10 cellular contexts compared by ENCODE assay signal in the genomic region with DNA sequence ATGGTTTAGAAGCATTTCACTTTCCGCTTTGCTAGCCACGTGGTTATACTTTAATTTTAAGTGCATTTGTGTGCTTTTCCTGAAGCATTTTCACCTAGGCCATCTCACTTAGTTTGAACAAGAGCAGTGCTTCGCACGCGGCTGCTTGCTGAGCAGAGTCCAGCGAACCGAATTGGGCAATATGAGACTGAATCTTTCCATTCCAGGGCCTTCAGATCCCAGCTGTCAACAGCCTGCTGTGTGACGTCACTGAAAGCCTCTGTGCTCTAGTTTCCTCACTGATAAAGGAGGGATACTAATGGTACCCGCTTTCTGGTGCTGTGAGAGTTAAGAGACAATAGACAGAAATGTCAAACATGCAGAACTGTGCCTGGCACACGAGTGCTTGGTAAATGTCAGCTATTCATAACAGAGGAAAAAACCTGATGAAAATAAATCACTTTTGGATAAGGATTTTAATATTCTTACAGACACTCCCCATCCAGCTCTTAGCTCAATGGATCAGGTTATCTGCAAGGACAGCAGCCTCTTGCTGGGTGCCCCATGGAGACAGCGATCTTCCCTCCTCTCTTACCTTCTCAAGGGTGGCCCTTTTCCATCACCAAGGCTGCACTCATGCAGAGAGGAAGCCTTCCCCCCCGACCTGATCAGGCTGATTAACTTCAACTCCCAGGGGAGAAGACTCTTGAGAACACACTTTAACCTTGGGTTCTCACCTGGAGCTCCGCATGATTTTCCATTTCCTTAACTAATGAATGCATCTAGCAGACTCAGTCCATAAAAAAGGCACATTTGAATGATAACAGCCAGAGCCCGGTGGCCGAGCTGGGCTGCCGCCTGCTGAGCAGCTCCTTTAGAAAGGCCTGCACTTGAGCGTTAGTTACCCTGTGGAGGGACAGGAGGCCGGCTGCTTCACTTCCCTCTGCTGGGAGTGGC. TPM values are rescaled to one million over a fixed set of nuclear protein-coding genes. Genes with fewer than 3 reads are reported as not detected.
DNase-seq lines count a peak whose midpoint lies in the region; ATAC-seq and TF ChIP-seq lines count a peak whose summit lies in the region.
"Had no signal": no experiment of that assay in that cellular context is flagged by ENCODE, and none has a peak within 500 bp of the region (broad histone marks: within the 10 kb centered on the region; RNA-seq: fewer than 3 reads in every experiment).

No MANE protein-coding gene starts in this region.

- H3K27me3 Mint-ChIP-seq in CD4-positive, alpha-beta T cell, result peaks cover 3% of the 10 kb centered on the region
- H3K27me3 Mint-ChIP-seq in GM23338 (ENCODE audit: insufficient read depth, low read depth, poor library complexity), result peaks cover 31% of the 10 kb centered on the region
- H3K27me3 Mint-ChIP-seq in WTC11 (ENCODE audit: low read depth), result no peaks in the 10 kb centered on the region

- H3K36me3 ChIP-seq in GM23338 (ENCODE audit: insufficient read depth) (no peaks in the 10 kb centered on the region), iPS DF 6.9 (ENCODE audit: control insufficient read depth, insufficient read depth, low read length) (0 out of 2 replicates have a peak, but pooled peaks cover 3% of the 10 kb centered on the region)
- H3K36me3 ChIP-seq: esophagus squamous epithelium had no signal

- no peaks in the 10 kb centered on the region for H3K9me3 ChIP-seq in CD4-positive, alpha-beta T cell (ENCODE audit: control insufficient read depth, low read length)
- H3K9me3 ChIP-seq in iPS DF 6.9 (ENCODE audit: control insufficient read depth, insufficient read depth, low read length), result no peaks in the 10 kb centered on the region
- H3K9me3 ChIP-seq: esophagus squamous epithelium had no signal

- no CpG with 5 or more reads among the region's 18 CpGs for WGBS in iPS DF 6.9 (ENCODE audit: insufficient coverage, insufficient read length)

- peaks cover 64% of the 10 kb centered on the region for H3K4me1 Mint-ChIP-seq in CD4-positive, alpha-beta T cell (ENCODE audit: low read depth)
- H3K4me1 Mint-ChIP-seq in GM23338 (peaks cover 54% of the 10 kb centered on the region), WTC11 (peaks cover 68% of the 10 kb centered on the region)

- CTCF ChIA-PET in CD4-positive, alpha-beta T cell (lab: Charles Lee), result interaction anchor here (2.1 to 3.4 kb wide), 2 partner anchors 11 to 49 kb away, joined by 6 to 23 read pairs; partner anchors contain the start of gene NCAPD3
- CTCF ChIA-PET in WTC11 (lab: Charles Lee), result interaction anchor here (1.3 to 3.6 kb wide), 5 partner anchors 10 to 87 kb away, joined by 4 to 46 read pairs (median 4); partner anchors contain the start of genes ACAD8, GLB1L2, THYN1 and VPS26B

- H3K4me3 ChIP-seq in GM23338 (peak overlapping the region; percentile 90), iPS DF 6.9 (ENCODE audit: low read length) (no peak overlapping the region; the same call in 1 of the 2 replicates)
- H3K4me3 ChIP-seq: esophagus squamous epithelium had no signal

- H3K79me2 ChIP-seq in GM23338 (replicated peaks; ENCODE audit: insufficient read depth), result peaks cover 72% of the 10 kb centered on the region

- no peaks in the 10 kb centered on the region for H3K9me3 Mint-ChIP-seq in CD4-positive, alpha-beta T cell
- H3K9me3 Mint-ChIP-seq in GM23338 (peaks cover 4% of the 10 kb centered on the region; the same call in 1 of the 3 replicates), WTC11 (no peaks in the 10 kb centered on the region)

- H3K4me2 ChIP-seq in GM23338, result peak overlapping the region; percentile 93

- H3F3A ChIP-seq in GM23338 (replicated peaks; ENCODE audit: low read depth), result peaks cover 10% of the 10 kb centered on the region; the same call in 1 of the 2 replicates

- no peak for TF ChIP-seq CTCF in CD4-positive, alpha-beta T cell (IDR thresholded peaks at IDR 0.05)
- TF ChIP-seq CTCF in GM23338 (conservative IDR thresholded peaks at IDR 0.05; ENCODE audit: low read depth in 2 of 2), result no peak
- no peak for TF ChIP-seq CTCF in WTC11 (IDR thresholded peaks at IDR 0.05)

- peak overlapping the region; percentile 16 for H3K4me3 Mint-ChIP-seq in CD4-positive, alpha-beta T cell
- peak overlapping the region; percentile 99 for H3K4me3 Mint-ChIP-seq in GM23338
- H3K4me3 Mint-ChIP-seq in WTC11, result peak overlapping the region; percentile 98

- DNase-seq in CD4-positive, alpha-beta T cell, result no peak
- peak; percentile 91 for DNase-seq in GM23338 (ENCODE audit: low spot score)
- DNase-seq in WTC11 (ENCODE audit: low spot score), result peak; percentile 77
- DNase-seq in iPS DF 6.9 (ENCODE audit: low read depth, low spot score), result no peak
- DNase-seq in T-helper 9 cell, result no peak
- no peak for DNase-seq in activated gamma-delta T cell treated with Interleukin-2 at 50 U/mL for 16 hours
- DNase-seq in stimulated activated CD4-positive, alpha-beta T cell treated with anti-CD3 and anti-CD28 coated beads, Interleukin-12 subunit alpha, Interleukin-12 subunit beta, amount 100 ng/mL, for 4 hours, result no peak
- DNase-seq in NCI-H510A (lab: John Stamatoyannopoulos, UW), result no peak
- DNase-seq: esophagus squamous epithelium, NCI-H1105 treated with DMSO at 0.1 percent for 48 hours had no signal

- no peaks in the 10 kb centered on the region for H4K20me1 ChIP-seq in GM23338 (replicated peaks; ENCODE audit: insufficient read depth)

- H3K27me3 ChIP-seq in CD4-positive, alpha-beta T cell (ENCODE audit: control insufficient read depth, insufficient read depth, low read length), result peaks cover 4% of the 10 kb centered on the region
- H3K27me3 ChIP-seq in GM23338 (ENCODE audit: insufficient read depth) (no peaks in the 10 kb centered on the region), iPS DF 6.9 (ENCODE audit: control insufficient read depth, insufficient read depth, low read length) (no peaks in the 10 kb centered on the region)

- H3K27ac ChIP-seq in CD4-positive, alpha-beta T cell (ENCODE audit: low read depth, low read length), result no peak overlapping the region
- H3K27ac ChIP-seq in GM23338 (ENCODE audit: low read depth), result peak overlapping the region; percentile 71
- H3K27ac ChIP-seq in iPS DF 6.9 (ENCODE audit: low read length), result peak overlapping the region; percentile 80
- H3K27ac ChIP-seq: esophagus squamous epithelium had no signal

- POLR2A ChIA-PET in CD4-positive, alpha-beta T cell (lab: Charles Lee), result interaction anchor here (3.7 to 7.2 kb wide), 2 partner anchors 20 to 48 kb away, joined by 44 to 54 read pairs; partner anchors contain the start of genes ACAD8, NCAPD3, THYN1 and VPS26B
- POLR2A ChIA-PET in WTC11 (lab: Charles Lee), result interaction anchor here (1.3 kb wide), 1 partner anchor 9 kb away, joined by 3 read pairs; no protein-coding TSS in a partner anchor

- no peaks in the 10 kb centered on the region for H3K9me2 ChIP-seq in GM23338 (ENCODE audit: insufficient read depth)

- no peak overlapping the region for H3K27ac Mint-ChIP-seq in CD4-positive, alpha-beta T cell
- H3K27ac Mint-ChIP-seq in GM23338 (peak overlapping the region; percentile 98), WTC11 (peak overlapping the region; percentile 99)

- H3K4me1 ChIP-seq in GM23338 (ENCODE audit: insufficient read depth) (peaks cover 50% of the 10 kb centered on the region), iPS DF 6.9 (ENCODE audit: control insufficient read depth, insufficient read depth, low read length) (peaks cover 9% of the 10 kb centered on the region)

- H3K36me3 Mint-ChIP-seq in CD4-positive, alpha-beta T cell (ENCODE audit: low read depth), result peaks cover 12% of the 10 kb centered on the region
- H3K36me3 Mint-ChIP-seq in GM23338 (ENCODE audit: low read depth), result peaks cover 33% of the 10 kb centered on the region
- H3K36me3 Mint-ChIP-seq in WTC11, result peaks cover 7% of the 10 kb centered on the region; the same call in 1 of the 2 replicates

- H2AFZ ChIP-seq in GM23338, result no peak overlapping the region

- no peak for ATAC-seq in CD4-positive, alpha-beta T cell (ENCODE audit: poor library complexity)
- ATAC-seq in GM23338, result peak; percentile 36
- peak; percentile 55 for ATAC-seq in WTC11

- intact Hi-C loops in CD4-positive, alpha-beta T cell (cut with DNase I, micrococcal nuclease), result no loop called here

TF ChIP-seq in GM23338, 12 proteins besides CTCF, POLR2A, EP300 and RAD21 (continues in another document):
- TF ChIP-seq POLR2AphosphoS5 (IDR thresholded peaks at IDR 0.05; ENCODE audit: low read depth) (peak; percentile 73), NANOG (IDR thresholded peaks at IDR 0.05; ENCODE audit: borderline replicate concordance) (peak; percentile 84), CREB1 (CRISPR knock-in tag; IDR thresholded peaks at IDR 0.05; ENCODE audit: low read depth) (peak; percentile 95)

TF ChIP-seq in WTC11, 78 proteins besides CTCF, POLR2A, EP300 and RAD21 (continues in another document):
- TF ChIP-seq ZNF232 (CRISPR knock-in tag; IDR thresholded peaks at IDR 0.05), result peak; percentile 57; the same call in 1 of the 2 replicates
- TF ChIP-seq MLX (CRISPR knock-in tag; IDR thresholded peaks at IDR 0.05), result no peak

RNA-seq across cellular contexts. Expression of gene GLB1L3, which starts 3.5 kb away (rescaled TPM):
- total RNA-seq in CD4-positive, alpha-beta T cell, result 1 to 10 TPM; 1.3 to 1.5 TPM
- total RNA-seq in GM23338 (2014; rRNA removed; shearing (Covaris generic)), result 33.1 and 35.9 TPM in 2 replicates
- 27.1 and 28.8 TPM in 2 replicates for polyA plus RNA-seq in GM23338 (2016; fragmentation: Nextera tagmentation; extraction: Ambion mirVana)
- total RNA-seq in WTC11 (2021), result 34.6 to 50.2 TPM (median 35.9 TPM) in 3 replicates

RNA-seq across cellular contexts. Expression of gene ACAD8, which starts 19.3 kb away (rescaled TPM):
- 10 to 100 TPM; 15.0 to 16.3 TPM for total RNA-seq in CD4-positive, alpha-beta T cell
- total RNA-seq in GM23338 (2014; rRNA removed; shearing (Covaris generic)), result 62.3 and 65.4 TPM in 2 replicates
- 42.8 and 43.2 TPM in 2 replicates for polyA plus RNA-seq in GM23338 (2016; fragmentation: Nextera tagmentation; extraction: Ambion mirVana)
- total RNA-seq in WTC11 (2021), result 49.4 to 55.2 TPM (median 51.9 TPM) in 3 replicates

RNA-seq across cellular contexts. Expression of gene THYN1, which starts 19.5 kb away (rescaled TPM):
- total RNA-seq in CD4-positive, alpha-beta T cell, result 10 to 100 TPM; 25.7 to 26.0 TPM
- 91.0 and 116 TPM in 2 replicates for total RNA-seq in GM23338 (2014; rRNA removed; shearing (Covaris generic))
- 183 and 216 TPM in 2 replicates for polyA plus RNA-seq in GM23338 (2016; fragmentation: Nextera tagmentation; extraction: Ambion mirVana)
- 80.2 to 83.8 TPM (median 82.0 TPM) in 3 replicates for total RNA-seq in WTC11 (2021)

RNA-seq across cellular contexts. Expression of gene VPS26B, which starts 48.2 kb away (rescaled TPM):
- 10 to 100 TPM; 41.6 to 42.2 TPM for total RNA-seq in CD4-positive, alpha-beta T cell
- total RNA-seq in GM23338 (2014; rRNA removed; shearing (Covaris generic)), result 29.1 and 30.3 TPM in 2 replicates
- 9.2 and 10.1 TPM in 2 replicates for polyA plus RNA-seq in GM23338 (2016; fragmentation: Nextera tagmentation; extraction: Ambion mirVana)
- 28.7 to 29.3 TPM (median 29.0 TPM) in 3 replicates for total RNA-seq in WTC11 (2021)

RNA-seq across cellular contexts. Expression of gene NCAPD3, which starts 48.9 kb away (rescaled TPM):
- 10 to 100 TPM; 25.7 to 29.6 TPM for total RNA-seq in CD4-positive, alpha-beta T cell
- 48.9 and 49.8 TPM in 2 replicates for total RNA-seq in GM23338 (2014; rRNA removed; shearing (Covaris generic))
- 32.1 and 37.1 TPM in 2 replicates for polyA plus RNA-seq in GM23338 (2016; fragmentation: Nextera tagmentation; extraction: Ambion mirVana)
- 46.5 to 63.0 TPM (median 49.1 TPM) in 3 replicates for total RNA-seq in WTC11 (2021)

Comparison
In these comparisons a context has a peak if more than half of its experiments do, and no peak if none do; other contexts are left out.
1. DNase-seq: peak in GM23338 (single experiment) and WTC11 (single experiment); none in CD4-positive, alpha-beta T cell (0 of 10), iPS DF 6.9 (single experiment), T-helper 9 cell (single experiment), activated gamma-delta T cell treated with Interleukin-2 at 50 U/mL for 16 hours (single experiment), stimulated activated CD4-positive, alpha-beta T cell treated with anti-CD3 and anti-CD28 coated beads, Interleukin-12 subunit alpha, Interleukin-12 subunit beta, amount 100 ng/mL, for 4 hours (single experiment) and NCI-H510A (single experiment).
2. H3K4me3 Mint-ChIP-seq: peak in every context shown above with its lines; median percentile 99 in GM23338; 98 in WTC11; 16 in CD4-positive, alpha-beta T cell.
3. RNA of gene GLB1L3, which starts 3.5 kb away (total RNA-seq): 34.6 to 50.2 TPM in WTC11 and 33.1 to 35.9 TPM in GM23338; 1.3 to 1.5 TPM in CD4-positive, alpha-beta T cell; every median in the first group is over 10 times any median in the second.